ENCODE assay signal across 8 cellular contexts in the genomic region with DNA sequence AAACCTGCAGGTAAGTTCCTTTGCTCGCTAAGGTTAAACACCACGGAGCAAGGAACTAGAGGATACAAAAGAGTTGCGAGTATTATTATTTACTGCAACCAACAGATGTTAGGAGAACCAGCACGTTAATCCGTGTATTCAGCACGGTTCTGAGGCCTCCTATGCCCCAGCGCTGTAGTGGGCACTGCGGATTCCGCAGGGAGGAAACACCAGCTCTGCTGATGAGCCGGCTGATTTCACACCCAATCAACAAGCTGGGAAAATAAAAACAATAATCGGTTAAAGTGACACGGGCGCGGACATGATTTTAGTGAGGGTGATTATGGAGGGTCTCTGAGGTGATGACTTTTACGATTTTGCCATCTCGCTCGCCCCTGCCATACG. TPM values are rescaled to one million over a fixed set of nuclear protein-coding genes. Genes with fewer than 3 reads are reported as not detected.
A peak's percentile ranks its signal among the peaks of the same experiment; 100 is the strongest.
DNase-seq lines count a peak whose midpoint lies in the region; ATAC-seq and TF ChIP-seq lines count a peak whose summit lies in the region.

No MANE protein-coding gene starts in this region.

- peak overlapping the region; percentile 82 for H3K4me3 ChIP-seq in Caco-2 (ENCODE audit: low read depth, low read length)
- peak overlapping the region; percentile 60 for H3K4me3 ChIP-seq in NB4 (ENCODE audit: low read depth, low read length)
- peak overlapping the region; percentile 59 to 69 for H3K4me3 ChIP-seq in esophagus (ENCODE audit: low read depth in 1 of 2, low read length in 2 of 2)

- ATAC-seq in HG03457 (IDR thresholded peaks at IDR 0.05; ENCODE audit: unreplicated experiment): no peak
- no peak for ATAC-seq in GM18517 (IDR thresholded peaks at IDR 0.05; ENCODE audit: unreplicated experiment)

- H3K9me3 Mint-ChIP-seq in Caco-2 (ENCODE audit: unreplicated experiment) (no peaks in the 10 kb centered on the region), osteocyte (ENCODE audit: unreplicated experiment) (no peaks in the 10 kb centered on the region)

- H3K4me3 Mint-ChIP-seq in Caco-2 (ENCODE audit: unreplicated experiment): peak overlapping the region; percentile 72
- H3K4me3 Mint-ChIP-seq in osteocyte (ENCODE audit: unreplicated experiment): peak overlapping the region; percentile 73

- POLR2A ChIA-PET in Caco-2 (lab: Charles Lee): interaction anchor here (0.6 to 1.6 kb wide), 3 partner anchors 19 to 189 kb away, joined by 3 to 12 read pairs (median 4); no protein-coding TSS in a partner anchor

- H3K9me3 ChIP-seq in Caco-2 (no peaks in the 10 kb centered on the region), esophagus (ENCODE audit: control insufficient read depth in 2 of 2, insufficient read depth in 1 of 2, low read depth in 1 of 2, low read length in 1 of 2) (no peaks in the 10 kb centered on the region)

- DNase-seq in Caco-2 (no peak), NB4 (ENCODE audit: low read depth) (no peak), osteocyte (ENCODE audit: extremely low spot score, unreplicated experiment) (no peak), HPDE6-E6E7 (ENCODE audit: extremely low spot score) (no peak), NCI-H1930 (lab: John Stamatoyannopoulos, UW) (no peak)

- WGBS in esophagus, 2 donors: 44 to 53% methylated on average over 18 of the region's 18 CpGs

- peak overlapping the region in 1 of 2 donors; percentile 61 for H3K27ac ChIP-seq in esophagus (ENCODE audit: low read depth in 2 of 2, low read length in 1 of 2)

- intact Hi-C loops in Caco-2 (cut with micrococcal nuclease; ENCODE audit: unreplicated experiment): loop anchor here (1.0 to 5.0 kb wide), 5 partner anchors 11 to 213 kb away; no protein-coding TSS in a partner anchor

- no peaks in the 10 kb centered on the region for H3K27me3 Mint-ChIP-seq in Caco-2 (ENCODE audit: insufficient read depth, unreplicated experiment)
- no peaks in the 10 kb centered on the region for H3K27me3 Mint-ChIP-seq in osteocyte (ENCODE audit: unreplicated experiment)

- H3K4me1 ChIP-seq in Caco-2 (peaks cover 19% of the 10 kb centered on the region), esophagus (ENCODE audit: control insufficient read depth in 2 of 2, insufficient read depth in 2 of 2, low read length in 1 of 2) (no peaks in the 10 kb centered on the region)

- CTCF ChIA-PET in Caco-2 (lab: Charles Lee): interaction anchor here (0.6 to 1.9 kb wide), 4 partner anchors 19 to 206 kb away, joined by 3 to 8 read pairs (median 6); no protein-coding TSS in a partner anchor

- no peak for TF ChIP-seq CTCF in Caco-2 (IDR thresholded peaks at IDR 0.05; ENCODE audit: insufficient read depth in 1 of 2, low read depth in 1 of 2, low read length in 1 of 2, severe bottlenecking in 1 of 2, unreplicated experiment in 1 of 2)
- TF ChIP-seq CTCF in NB4 (IDR thresholded peaks at IDR 0.05; ENCODE audit: low read depth, low read length): no peak
- no peak for TF ChIP-seq CTCF in osteocyte (IDR thresholded peaks at IDR 0.05)

- peak overlapping the region; percentile 79 for H3K27ac Mint-ChIP-seq in Caco-2 (ENCODE audit: unreplicated experiment)
- H3K27ac Mint-ChIP-seq in osteocyte (ENCODE audit: unreplicated experiment): peak overlapping the region; percentile 33

- TSS peak; percentile 90 for BruUV-seq in Caco-2 (replicated peaks; lab: Mats Ljungman, UMichigan)

- peaks cover 5% of the 10 kb centered on the region for H3K36me3 Mint-ChIP-seq in Caco-2 (ENCODE audit: insufficient read depth, unreplicated experiment)
- no peaks in the 10 kb centered on the region for H3K36me3 Mint-ChIP-seq in osteocyte (ENCODE audit: unreplicated experiment)

- H3K4me1 Mint-ChIP-seq in Caco-2 (ENCODE audit: low read depth, unreplicated experiment) (peaks cover 18% of the 10 kb centered on the region), osteocyte (ENCODE audit: unreplicated experiment) (peaks cover 13% of the 10 kb centered on the region)

- H3K27me3 ChIP-seq in Caco-2 (replicated peaks; ENCODE audit: control insufficient read depth, insufficient read depth, low read length): no peaks in the 10 kb centered on the region
- H3K27me3 ChIP-seq in esophagus (ENCODE audit: control insufficient read depth in 1 of 2, insufficient read depth in 2 of 2, low read length in 2 of 2): no peaks in the 10 kb centered on the region

- H3K36me3 ChIP-seq in Caco-2 (ENCODE audit: control insufficient read depth, insufficient read depth, low read length) (no peaks in the 10 kb centered on the region), esophagus (ENCODE audit: control insufficient read depth in 2 of 2, insufficient read depth in 2 of 2, low read length in 1 of 2) (no peaks in the 10 kb centered on the region)

- TF ChIP-seq POLR2A in NB4 (IDR thresholded peaks at IDR 0.05; ENCODE audit: extremely low read depth, insufficient read length): no peak

RNA-seq across cellular contexts. Expression of a gene that starts 0.7 kb away (rescaled TPM):
- total RNA-seq in Caco-2 (2022) (26.0 and 28.7 TPM in 2 replicates), osteocyte (4.7 and 6.0 TPM in 2 replicates)
- 1 to 10 TPM; 1.1 to 1.5 TPM for polyA plus RNA-seq in esophagus

RNA-seq across cellular contexts. Expression of a gene that starts 37.0 kb away (rescaled TPM):
- total RNA-seq in Caco-2 (2022): 0.16 TPM in 1 of 2 replicates, not detected in the other
- under 1 TPM; 0.02 to 0.04 TPM for polyA plus RNA-seq in esophagus
- not detected in 2 replicates for total RNA-seq in osteocyte
